Comparison of ENCODE assay signal across 1 cellular context in genomic region chr18:54805571-54806334, GRCh38.
TF ChIP-seq lines count a peak whose summit lies in the region.

No MANE protein-coding gene starts in this region.

TF ChIP-seq in endothelial cell of umbilical vein, 7 proteins besides CTCF, POLR2A, EP300 and RAD21:
- peak; percentile 60 for TF ChIP-seq POLR2AphosphoS5 (IDR thresholded peaks at IDR 0.05; ENCODE audit: insufficient read depth, low read depth, low read length)
- no peak for TF ChIP-seq MYC (IDR thresholded peaks at IDR 0.05; ENCODE audit: low read depth, low read length)
- TF ChIP-seq MAX (IDR thresholded peaks at IDR 0.05; ENCODE audit: insufficient read depth, insufficient read length): no peak
- TF ChIP-seq JUN (IDR thresholded peaks at IDR 0.05; ENCODE audit: borderline replicate concordance, insufficient read depth, insufficient read length, low read depth): no peak
- peak; percentile 98 for TF ChIP-seq GATA2 (IDR thresholded peaks at IDR 0.05; ENCODE audit: insufficient read depth, insufficient read length, low read depth, low read length)
- TF ChIP-seq FOS (IDR thresholded peaks at IDR 0.05; ENCODE audit: borderline replicate concordance, insufficient read depth, low read length): peak; percentile 86
